In the genomic region with DNA sequence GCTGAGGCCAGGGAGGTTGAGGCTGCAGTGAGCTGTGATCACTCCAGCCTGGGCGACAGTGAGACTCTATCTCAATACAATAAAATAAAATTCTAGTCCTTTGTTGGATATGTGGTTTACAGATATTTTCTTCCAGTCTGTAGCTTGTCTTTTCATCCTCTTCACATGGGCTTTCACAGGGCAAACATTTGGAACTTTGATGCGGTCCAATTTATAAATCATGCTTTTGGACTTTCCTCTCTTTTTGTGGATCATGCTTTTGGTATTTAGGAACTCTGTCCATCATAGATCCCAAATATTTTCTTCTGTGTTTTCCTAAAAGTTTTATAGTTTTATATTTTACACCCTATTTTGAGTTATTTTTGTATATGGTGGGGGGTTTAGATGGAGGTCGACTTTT, we compare ENCODE assay signal across 30 cellular contexts.
"Had no signal": no experiment of that assay in that cellular context is flagged by ENCODE, and none has a peak within 500 bp of the region (broad histone marks: within the 10 kb centered on the region; RNA-seq: fewer than 3 reads in every experiment).

No MANE protein-coding gene starts in this region.

- H3K4me3 ChIP-seq: breast epithelium, gastroesophageal sphincter, suprapubic skin, tibial artery had no signal

- H3K9me3 Mint-ChIP-seq: activated CD4-positive, alpha-beta memory T cell treated with anti-CD3 and anti-CD28 coated beads, Interleukin-2, amount 10 ng/mL, durations not matched to agents 7 days and 5 days; activated naive CD4-positive, alpha-beta T cell treated with anti-CD3 and anti-CD28 coated beads, Interleukin-2, amount 50 U/mL, for 72 hours; activated T-cell treated with anti-CD3 and anti-CD28 coated beads, Interleukin-2, amount 50 U/mL, for 4 hours; activated T-helper 2 cell treated with anti-CD3 and anti-CD28 coated beads, Interferon-gamma antibody, Interleukin-2, Interleukin-4, amounts not matched to agents 10 μg/mL and 5 μg/mL and 100 μg/mL, durations not matched to agents 14 hours and 24 hours and 36 hours; naive thymus-derived CD8-positive, alpha-beta T cell; neural crest cell; stimulated activated naive B cell treated with anti-CD40 and anti-IgM and Interleukin-4, amounts not matched to agents 10 μg/mL and 1 μg/mL and 100 μg/mL, for 72 hours; T-helper 1 cell treated with Interleukin-12 subunit alpha and Interleukin-12 subunit beta and Interleukin-4 antibody, amounts not matched to agents 30 μg/mL and 1 μg/mL, for 36 hours; WTC11 had no signal

- H3K27me3 Mint-ChIP-seq: activated CD4-positive, alpha-beta memory T cell treated with anti-CD3 and anti-CD28 coated beads, Interleukin-2, amount 10 ng/mL, durations not matched to agents 7 days and 5 days; activated CD4-positive, alpha-beta T cell treated with anti-CD3 and anti-CD28 coated beads, Interleukin-2, amount 10 ng/mL, durations not matched to agents 7 days and 5 days; naive thymus-derived CD8-positive, alpha-beta T cell; stimulated activated naive B cell treated with anti-CD40 and anti-IgM and Interleukin-4, amounts not matched to agents 10 μg/mL and 1 μg/mL and 100 μg/mL, for 72 hours had no signal

- H3K27me3 ChIP-seq: breast epithelium, gastroesophageal sphincter, suprapubic skin, tibial artery had no signal

- ATAC-seq: activated naive CD4-positive, alpha-beta T cell treated with anti-CD3 and anti-CD28 coated beads, Interleukin-2, amount 50 U/mL, for 72 hours; activated T-cell treated with anti-CD3 and anti-CD28 coated beads, Interleukin-2, amount 50 U/mL, for 4 hours; gastroesophageal sphincter; left colon; naive thymus-derived CD8-positive, alpha-beta T cell; right cardiac atrium; stimulated activated naive B cell treated with anti-CD40 and anti-IgM and Interleukin-4, amounts not matched to agents 10 μg/mL and 1 μg/mL and 100 μg/mL, for 72 hours; WTC11 had no signal

- H3K9me3 ChIP-seq: breast epithelium, gastroesophageal sphincter, suprapubic skin, tibial artery had no signal

- H3K27ac Mint-ChIP-seq: activated CD4-positive, alpha-beta memory T cell treated with anti-CD3 and anti-CD28 coated beads, Interleukin-2, amount 10 ng/mL, durations not matched to agents 7 days and 5 days; activated CD4-positive, alpha-beta T cell treated with anti-CD3 and anti-CD28 coated beads, Interleukin-2, amount 10 ng/mL, durations not matched to agents 7 days and 5 days; activated T-helper 2 cell treated with anti-CD3 and anti-CD28 coated beads, Interferon-gamma antibody, Interleukin-2, Interleukin-4, amounts not matched to agents 10 μg/mL and 5 μg/mL and 100 μg/mL, durations not matched to agents 14 hours and 24 hours and 36 hours; stimulated activated naive B cell treated with anti-CD40 and anti-IgM and Interleukin-4, amounts not matched to agents 10 μg/mL and 1 μg/mL and 100 μg/mL, for 72 hours; T-helper 1 cell treated with Interleukin-12 subunit alpha and Interleukin-12 subunit beta and Interleukin-4 antibody, amounts not matched to agents 30 μg/mL and 1 μg/mL, for 36 hours had no signal

- DNase-seq: activated CD4-positive, alpha-beta memory T cell treated with anti-CD3 and anti-CD28 coated beads, Interleukin-2, amount 10 ng/mL, durations not matched to agents 7 days and 5 days; activated CD4-positive, alpha-beta T cell treated with anti-CD3 and anti-CD28 coated beads for 1 hour; activated CD4-positive, alpha-beta T cell treated with anti-CD3 and anti-CD28 coated beads, Interleukin-2, amount 10 ng/mL, durations not matched to agents 7 days and 5 days; activated CD8-positive, alpha-beta memory T cell treated with anti-CD3 and anti-CD28 coated beads, Interleukin-2, amount 50 U/mL, for 48 hours; activated T-cell treated with anti-CD3 and anti-CD28 coated beads, Interleukin-2, amount 50 U/mL, for 4 hours; central memory CD4-positive, alpha-beta T cell; dermis blood vessel endothelial cell; effector memory CD4-positive, alpha-beta T cell; hippocampal formation; kidney; left colon; midbrain; naive thymus-derived CD8-positive, alpha-beta T cell; occipital lobe; right cardiac atrium; stimulated activated CD4-positive, alpha-beta T cell treated with anti-CD3 and anti-CD28 coated beads, Interleukin-15, amount 100 ng/mL, for 24 hours; stimulated activated CD4-positive, alpha-beta T cell treated with anti-CD3 and anti-CD28 coated beads, Interleukin-2, amount 100 ng/mL, for 24 hours; stimulated activated naive B cell treated with anti-CD40 and anti-IgM and Interleukin-4, amounts not matched to agents 10 μg/mL and 1 μg/mL and 100 μg/mL, for 72 hours; SW 1271; T1000; tibial artery had no signal

- H3K4me3 Mint-ChIP-seq: activated CD4-positive, alpha-beta memory T cell treated with anti-CD3 and anti-CD28 coated beads, Interleukin-2, amount 10 ng/mL, durations not matched to agents 7 days and 5 days; activated CD4-positive, alpha-beta T cell treated with anti-CD3 and anti-CD28 coated beads, Interleukin-2, amount 10 ng/mL, durations not matched to agents 7 days and 5 days; activated T-cell treated with anti-CD3 and anti-CD28 coated beads, Interleukin-2, amount 50 U/mL, for 4 hours; neural crest cell; stimulated activated naive B cell treated with anti-CD40 and anti-IgM and Interleukin-4, amounts not matched to agents 10 μg/mL and 1 μg/mL and 100 μg/mL, for 72 hours; T-helper 1 cell treated with Interleukin-12 subunit alpha and Interleukin-12 subunit beta and Interleukin-4 antibody, amounts not matched to agents 30 μg/mL and 1 μg/mL, for 36 hours; WTC11 had no signal

- H3K27ac ChIP-seq: gastroesophageal sphincter, suprapubic skin, tibial artery had no signal

- FAIRE-seq: colon, kidney had no signal

- H3K36me3 ChIP-seq: breast epithelium, gastroesophageal sphincter, suprapubic skin, tibial artery had no signal
